ENCODE assay signal across 11 cellular contexts in the genomic region with DNA sequence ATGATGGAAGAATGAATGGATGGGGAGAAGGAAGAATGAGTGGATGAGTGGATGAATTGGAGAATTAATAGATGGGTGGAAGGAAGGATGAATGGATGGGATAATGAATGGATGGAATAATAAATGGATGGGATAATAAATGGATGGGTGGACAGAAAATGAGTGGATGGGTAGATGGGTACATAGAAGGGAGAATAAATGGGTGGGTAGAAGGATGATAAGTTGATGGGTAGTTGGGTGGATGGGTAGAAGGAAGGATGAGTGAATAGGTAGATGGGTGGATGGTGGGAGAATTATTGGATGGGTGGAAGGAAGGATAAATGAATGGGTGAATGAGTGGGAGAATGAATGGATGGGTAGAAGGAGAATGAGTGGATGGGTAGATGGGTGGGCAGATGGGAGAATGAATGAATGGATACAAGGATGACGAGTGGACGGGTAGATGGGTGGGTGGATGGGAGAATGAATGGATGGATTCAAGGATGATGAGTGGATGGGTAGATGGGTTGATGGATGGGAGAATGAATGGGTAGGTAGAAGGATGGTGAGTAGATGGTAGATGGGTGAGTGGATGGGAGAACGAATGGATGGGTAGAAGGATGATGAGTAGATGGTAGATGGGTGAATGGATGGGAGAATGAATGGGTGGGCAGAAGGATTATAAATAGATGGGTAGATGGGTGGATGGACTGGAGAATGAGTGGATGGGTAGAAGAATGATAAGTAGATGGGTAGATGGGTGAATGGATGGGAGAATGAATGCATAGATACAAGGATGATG. TPM values are rescaled to one million over a fixed set of nuclear protein-coding genes. Genes with fewer than 3 reads are reported as not detected.
"Had no signal": no experiment of that assay in that cellular context is flagged by ENCODE, and none has a peak within 500 bp of the region (broad histone marks: within the 10 kb centered on the region; RNA-seq: fewer than 3 reads in every experiment).

No MANE protein-coding gene starts in this region.

- H3K4me2 ChIP-seq: KMS-11 had no signal

- H3K27ac Mint-ChIP-seq: IgD-negative memory B cell had no signal

- H3K4me1 Mint-ChIP-seq: IgD-negative memory B cell had no signal

- H3K4me3 Mint-ChIP-seq: IgD-negative memory B cell had no signal

- H3K27ac ChIP-seq: HL-60, KMS-11 had no signal

- ATAC-seq: HepG2, K562 had no signal

- DNase-seq: IMR-90, KBM-7, KG1 had no signal

- H3K9ac ChIP-seq: KMS-11 had no signal

- H3K4me3 ChIP-seq: K562 had no signal

- FAIRE-seq: HepG2, HTR-8/SVneo, K562 had no signal

- H3K36me3 Mint-ChIP-seq: IgD-negative memory B cell had no signal

RNA-seq across cellular contexts. Expression of a gene that starts 15.9 kb away (rescaled TPM):
- total RNA-seq: HepG2, HT-29, HT1080, IMR-90, K562 had no signal
- polyA plus RNA-seq: HepG2, IgD-negative memory B cell, IMR-90, K562 had no signal
